ENCODE assay signal across 24 cellular contexts in genomic region chr17:82255573-82255972, GRCh38. TPM values are rescaled to one million over a fixed set of nuclear protein-coding genes. Genes with fewer than 3 reads are reported as not detected.
DNase-seq lines count a peak whose midpoint lies in the region; ATAC-seq, FAIRE-seq and TF ChIP-seq lines count a peak whose summit lies in the region.
"Had no signal": no experiment of that assay in that cellular context is flagged by ENCODE, and none has a peak within 500 bp of the region (broad histone marks: within the 10 kb centered on the region; RNA-seq: fewer than 3 reads in every experiment).

No MANE protein-coding gene starts in this region.

- FAIRE-seq in HTR-8/SVneo (lab: Jason Lieb, UNC): no peak

- H4K20me1 ChIP-seq in GM23338 (replicated peaks; ENCODE audit: insufficient read depth): peaks cover 55% of the 10 kb centered on the region

- WGBS in neuronal stem cell (ENCODE audit: extremely low coverage in 2 of 2, insufficient read length in 2 of 2, insufficient replicate concordance in 1 of 2), 2 donors: no CpG with 5 or more reads among the region's 12 CpGs

- peak overlapping the region; percentile 5 for H3K27ac Mint-ChIP-seq in activated CD4-positive, alpha-beta memory T cell treated with anti-CD3 and anti-CD28 coated beads for 36 hours
- H3K27ac Mint-ChIP-seq in activated CD4-positive, alpha-beta memory T cell treated with anti-CD3 and anti-CD28 coated beads, Interleukin-2, amount 10 ng/mL, durations not matched to agents 7 days and 5 days: no peak overlapping the region
- H3K27ac Mint-ChIP-seq in GM23338 (0 out of 2 replicates have a peak overlapping the region, but pooled peaks have one; percentile 28), chondrocyte (ENCODE audit: unreplicated experiment) (peak overlapping the region; percentile 42)
- H3K27ac Mint-ChIP-seq: neural progenitor cell; stimulated activated naive B cell treated with anti-CD40 and anti-IgM and Interleukin-4, amounts not matched to agents 10 μg/mL and 1 μg/mL and 100 μg/mL, for 72 hours had no signal

- no peak overlapping the region for H2BK120ac ChIP-seq in neuronal stem cell (ENCODE audit: low read depth, low read length)

- no peak overlapping the region for H2BK5ac ChIP-seq in neuronal stem cell (ENCODE audit: low read length)

- H3K9me3 ChIP-seq in neuronal stem cell (replicated peaks in 1 of 2; ENCODE audit: control insufficient read depth in 2 of 2, insufficient read depth in 1 of 2, low read depth in 1 of 2, low read length in 2 of 2): peaks cover 0 to 5% of the 10 kb centered on the region in 2 donors
- H3K9me3 ChIP-seq: Caco-2, thyroid gland had no signal

- H3F3A ChIP-seq in GM23338 (replicated peaks; ENCODE audit: low read depth): peaks cover 17% of the 10 kb centered on the region

- H3K79me2 ChIP-seq in GM23338 (replicated peaks; ENCODE audit: insufficient read depth): peaks cover 68% of the 10 kb centered on the region

- peaks cover 13% of the 10 kb centered on the region for H3K79me1 ChIP-seq in neuronal stem cell (ENCODE audit: low read depth, low read length)

- H3K27ac ChIP-seq in GM23338 (ENCODE audit: low read depth) (no peak overlapping the region), neuronal stem cell (replicated peaks; ENCODE audit: low read length) (no peak overlapping the region)
- H3K27ac ChIP-seq: foreskin keratinocyte, neural progenitor cell, SJSA1, skin epidermis, thyroid gland had no signal

- no peaks in the 10 kb centered on the region for H3K27me3 Mint-ChIP-seq in activated CD4-positive, alpha-beta memory T cell treated with anti-CD3 and anti-CD28 coated beads for 36 hours
- H3K27me3 Mint-ChIP-seq in activated CD4-positive, alpha-beta memory T cell treated with anti-CD3 and anti-CD28 coated beads, Interleukin-2, amount 10 ng/mL, durations not matched to agents 7 days and 5 days: no peaks in the 10 kb centered on the region
- H3K27me3 Mint-ChIP-seq in GM23338 (ENCODE audit: insufficient read depth, low read depth, poor library complexity): peaks cover 10% of the 10 kb centered on the region
- no peaks in the 10 kb centered on the region for H3K27me3 Mint-ChIP-seq in chondrocyte (ENCODE audit: low read depth)
- H3K27me3 Mint-ChIP-seq: stimulated activated naive B cell treated with anti-CD40 and anti-IgM and Interleukin-4, amounts not matched to agents 10 μg/mL and 1 μg/mL and 100 μg/mL, for 72 hours had no signal

- no peaks in the 10 kb centered on the region for H3K9me3 Mint-ChIP-seq in activated CD4-positive, alpha-beta memory T cell treated with anti-CD3 and anti-CD28 coated beads for 36 hours
- no peaks in the 10 kb centered on the region for H3K9me3 Mint-ChIP-seq in activated CD4-positive, alpha-beta memory T cell treated with anti-CD3 and anti-CD28 coated beads, Interleukin-2, amount 10 ng/mL, durations not matched to agents 7 days and 5 days
- H3K9me3 Mint-ChIP-seq in GM23338 (peaks cover 7% of the 10 kb centered on the region; the same call in 2 of the 3 replicates), chondrocyte (ENCODE audit: low read depth) (no peaks in the 10 kb centered on the region)
- H3K9me3 Mint-ChIP-seq: stimulated activated naive B cell treated with anti-CD40 and anti-IgM and Interleukin-4, amounts not matched to agents 10 μg/mL and 1 μg/mL and 100 μg/mL, for 72 hours had no signal

- H2BK12ac ChIP-seq in neuronal stem cell (ENCODE audit: low read length): no peak overlapping the region

- H3K4me3 ChIP-seq in GM23338: no peak overlapping the region
- H3K4me3 ChIP-seq in neuronal stem cell (ENCODE audit: low read length in 2 of 2): peak overlapping the region in 1 of 2 donors; percentile 19
- H3K4me3 ChIP-seq: neural progenitor cell, SJSA1, skin epidermis, thyroid gland had no signal

- H3K9ac ChIP-seq in neuronal stem cell (ENCODE audit: low read depth, low read length, poor library complexity): no peak overlapping the region
- H3K9ac ChIP-seq: neural progenitor cell had no signal

- no peak for DNase-seq in activated CD4-positive, alpha-beta memory T cell treated with anti-CD3 and anti-CD28 coated beads for 36 hours
- DNase-seq in activated CD4-positive, alpha-beta memory T cell treated with anti-CD3 and anti-CD28 coated beads, Interleukin-2, amount 10 ng/mL, durations not matched to agents 7 days and 5 days: no peak
- no peak for DNase-seq in GM23338 (ENCODE audit: low spot score)
- no peak for DNase-seq in chondrocyte (ENCODE audit: low spot score)
- no peak for DNase-seq in neuronal stem cell (ENCODE audit: low spot score)
- DNase-seq in HUDEP-2 (lab: John Stamatoyannopoulos, UW; ENCODE audit: unreplicated experiment in 76 of 76): no peak
- DNase-seq in dermis blood vessel endothelial cell: no peak
- DNase-seq in HTR-8/SVneo (ENCODE audit: insufficient read length, low spot score): no peak
- DNase-seq: aorta; Caco-2; DND-41; foreskin keratinocyte; midbrain; NCI-H1105 treated with DMSO at 0.1 percent for 48 hours; NCI-H510A treated with DMSO at 0.1 percent for 48 hours; NK-92 treated with Interleukin-12 subunit alpha and Interleukin-12 subunit beta, amount 100 ng/mL, for 24 hours; stimulated activated CD4-positive, alpha-beta T cell treated with anti-CD3 and anti-CD28 coated beads, Interleukin-2, amount 100 ng/mL, for 24 hours; stimulated activated naive B cell treated with anti-CD40 and anti-IgM and Interleukin-4, amounts not matched to agents 10 μg/mL and 1 μg/mL and 100 μg/mL, for 72 hours; thyroid gland had no signal

- no peak overlapping the region for H4K8ac ChIP-seq in neuronal stem cell (ENCODE audit: low read depth, low read length)

- H3K27me3 ChIP-seq in GM23338 (ENCODE audit: insufficient read depth): no peaks in the 10 kb centered on the region
- H3K27me3 ChIP-seq in neuronal stem cell (ENCODE audit: control insufficient read depth in 3 of 3, insufficient read depth in 3 of 3, low read depth in 1 of 3, low read length in 3 of 3): no peaks in the 10 kb centered on the region
- H3K27me3 ChIP-seq: foreskin keratinocyte, neural progenitor cell, SJSA1, thyroid gland had no signal

- ATAC-seq in GM23338: no peak
- ATAC-seq: foreskin keratinocyte; left lobe of liver; Panc1; stimulated activated naive B cell treated with anti-CD40 and anti-IgM and Interleukin-4, amounts not matched to agents 10 μg/mL and 1 μg/mL and 100 μg/mL, for 72 hours had no signal

- H3K9me2 ChIP-seq in GM23338 (ENCODE audit: insufficient read depth): no peaks in the 10 kb centered on the region

- H3K18ac ChIP-seq in neuronal stem cell (ENCODE audit: low read length): no peak overlapping the region

- no peak overlapping the region for H3K4me3 Mint-ChIP-seq in activated CD4-positive, alpha-beta memory T cell treated with anti-CD3 and anti-CD28 coated beads for 36 hours
- H3K4me3 Mint-ChIP-seq in activated CD4-positive, alpha-beta memory T cell treated with anti-CD3 and anti-CD28 coated beads, Interleukin-2, amount 10 ng/mL, durations not matched to agents 7 days and 5 days: no peak overlapping the region
- H3K4me3 Mint-ChIP-seq in GM23338: no peak overlapping the region
- no peak overlapping the region for H3K4me3 Mint-ChIP-seq in chondrocyte (ENCODE audit: unreplicated experiment)
- H3K4me3 Mint-ChIP-seq: neural progenitor cell; stimulated activated naive B cell treated with anti-CD40 and anti-IgM and Interleukin-4, amounts not matched to agents 10 μg/mL and 1 μg/mL and 100 μg/mL, for 72 hours had no signal

- no peak overlapping the region for H4K91ac ChIP-seq in neuronal stem cell (ENCODE audit: low read depth, low read length, poor library complexity)

- H2AK5ac ChIP-seq in neuronal stem cell (ENCODE audit: low read depth, low read length): no peak overlapping the region

- no peak overlapping the region for H2BK15ac ChIP-seq in neuronal stem cell (ENCODE audit: low read length)

- peaks cover 68% of the 10 kb centered on the region for H3K36me3 Mint-ChIP-seq in activated CD4-positive, alpha-beta memory T cell treated with anti-CD3 and anti-CD28 coated beads for 36 hours
- peaks cover 80% of the 10 kb centered on the region for H3K36me3 Mint-ChIP-seq in activated CD4-positive, alpha-beta memory T cell treated with anti-CD3 and anti-CD28 coated beads, Interleukin-2, amount 10 ng/mL, durations not matched to agents 7 days and 5 days (ENCODE audit: low read depth)
- H3K36me3 Mint-ChIP-seq in GM23338 (ENCODE audit: low read depth) (peaks cover 83% of the 10 kb centered on the region), chondrocyte (ENCODE audit: low read depth) (peaks cover 50% of the 10 kb centered on the region)

- no peak overlapping the region for H3K23ac ChIP-seq in neuronal stem cell (ENCODE audit: low read depth, low read length, poor library complexity)

- no peak for TF ChIP-seq CTCF in GM23338 (conservative IDR thresholded peaks at IDR 0.05; ENCODE audit: low read depth in 2 of 2)
- TF ChIP-seq CTCF in chondrocyte (IDR thresholded peaks at IDR 0.05): no peak

- peaks cover 20% of the 10 kb centered on the region for H3K4me1 Mint-ChIP-seq in activated CD4-positive, alpha-beta memory T cell treated with anti-CD3 and anti-CD28 coated beads for 36 hours (ENCODE audit: low read depth)
- peaks cover 4% of the 10 kb centered on the region for H3K4me1 Mint-ChIP-seq in activated CD4-positive, alpha-beta memory T cell treated with anti-CD3 and anti-CD28 coated beads, Interleukin-2, amount 10 ng/mL, durations not matched to agents 7 days and 5 days
- H3K4me1 Mint-ChIP-seq in GM23338: no peaks in the 10 kb centered on the region
- peaks cover 3% of the 10 kb centered on the region for H3K4me1 Mint-ChIP-seq in chondrocyte (ENCODE audit: low read depth)
- H3K4me1 Mint-ChIP-seq: neural progenitor cell had no signal

- H3K4me2 ChIP-seq in GM23338: no peak overlapping the region
- H3K4me2 ChIP-seq in neuronal stem cell (ENCODE audit: insufficient read depth, low read length, poor library complexity, severe bottlenecking): no peak overlapping the region
- H3K4me2 ChIP-seq: neural progenitor cell had no signal

- intact Hi-C loops in activated CD4-positive, alpha-beta memory T cell treated with anti-CD3 and anti-CD28 coated beads for 36 hours (cut with micrococcal nuclease): no loop called here

- H3K4ac ChIP-seq in neuronal stem cell (ENCODE audit: low read length): no peak overlapping the region

- H3K36me3 ChIP-seq in GM23338 (ENCODE audit: insufficient read depth) (peaks cover 53% of the 10 kb centered on the region), neuronal stem cell (replicated peaks in 1 of 2; ENCODE audit: control insufficient read depth in 2 of 2, insufficient read depth in 2 of 2, low read length in 2 of 2) (peaks cover 66 to 87% of the 10 kb centered on the region in 2 donors)

- peak overlapping the region; percentile 25 for H3K14ac ChIP-seq in neuronal stem cell (ENCODE audit: low read length)

- H2AFZ ChIP-seq in GM23338: no peak overlapping the region
- H2AFZ ChIP-seq in neuronal stem cell (ENCODE audit: low read length): no peak overlapping the region
- H2AFZ ChIP-seq: neural progenitor cell had no signal

- H3K4me1 ChIP-seq in GM23338 (ENCODE audit: insufficient read depth) (no peaks in the 10 kb centered on the region), neuronal stem cell (ENCODE audit: control insufficient read depth in 2 of 2, insufficient read depth in 1 of 2, low read depth in 1 of 2, low read length in 2 of 2) (no peaks in the 10 kb centered on the region)
- H3K4me1 ChIP-seq: Caco-2, foreskin keratinocyte, neural progenitor cell, SJSA1, thyroid gland had no signal

- CTCF ChIA-PET in activated CD4-positive, alpha-beta memory T cell treated with anti-CD3 and anti-CD28 coated beads for 36 hours (lab: Charles Lee): no interaction called here
- CTCF ChIA-PET in activated CD4-positive, alpha-beta memory T cell treated with anti-CD3 and anti-CD28 coated beads, Interleukin-2, amount 10 ng/mL, durations not matched to agents 7 days and 5 days (lab: Charles Lee): no interaction called here

- POLR2A ChIA-PET in activated CD4-positive, alpha-beta memory T cell treated with anti-CD3 and anti-CD28 coated beads for 36 hours (lab: Charles Lee): interaction anchor here (0.5 to 1.0 kb wide), 4 partner anchors 18 to 632 kb away, joined by 3 to 5 read pairs (median 3); partner anchors contain the start of gene CSNK1D
- POLR2A ChIA-PET in activated CD4-positive, alpha-beta memory T cell treated with anti-CD3 and anti-CD28 coated beads, Interleukin-2, amount 10 ng/mL, durations not matched to agents 7 days and 5 days (lab: Charles Lee): interaction anchor here (0.7 kb wide), 1 partner anchor 18 kb away, joined by 3 read pairs; the partner anchor contains the start of gene CSNK1D

RNA-seq across cellular contexts. Expression of gene CSNK1D, which starts 17.9 kb away (rescaled TPM):
- total RNA-seq in activated CD4-positive, alpha-beta memory T cell treated with anti-CD3 and anti-CD28 coated beads for 36 hours: 100 to 1,000 TPM; 110 to 111 TPM
- total RNA-seq in activated CD4-positive, alpha-beta memory T cell treated with anti-CD3 and anti-CD28 coated beads, Interleukin-2, amount 10 ng/mL, durations not matched to agents 7 days and 5 days: 100 to 1,000 TPM; 116 TPM
- 48.4 and 66.4 TPM in 2 replicates for total RNA-seq in GM23338 (2014; rRNA removed; shearing (Covaris generic))
- 43.5 and 55.3 TPM in 2 replicates for polyA plus RNA-seq in GM23338 (2016; fragmentation: Nextera tagmentation; extraction: Ambion mirVana)
- total RNA-seq in chondrocyte (93.0 to 94.5 TPM (median 93.9 TPM) in 3 replicates), dermis blood vessel endothelial cell (39.3 and 69.2 TPM in 2 replicates)
- 70.3 TPM for polyA plus RNA-seq in neuronal stem cell (2013, experiment 1 of 2)
- 72.1 TPM for polyA plus RNA-seq in neuronal stem cell (2013, experiment 2 of 2)

RNA-seq across cellular contexts. Expression of gene SLC16A3, which starts 26.7 kb away (rescaled TPM):
- total RNA-seq in activated CD4-positive, alpha-beta memory T cell treated with anti-CD3 and anti-CD28 coated beads for 36 hours: 10 to 100 TPM; 97.4 to 99.7 TPM
- 100 to 1,000 TPM; 206 to 210 TPM for total RNA-seq in activated CD4-positive, alpha-beta memory T cell treated with anti-CD3 and anti-CD28 coated beads, Interleukin-2, amount 10 ng/mL, durations not matched to agents 7 days and 5 days
- 10.6 and 14.4 TPM in 2 replicates for total RNA-seq in GM23338 (2014; rRNA removed; shearing (Covaris generic))
- polyA plus RNA-seq in GM23338 (2016; fragmentation: Nextera tagmentation; extraction: Ambion mirVana): 2.9 and 3.5 TPM in 2 replicates
- 53.3 to 206 TPM (median 189 TPM) in 3 replicates for total RNA-seq in chondrocyte
- polyA plus RNA-seq in neuronal stem cell (2013, experiment 1 of 2): 3.5 TPM
- 3.2 TPM for polyA plus RNA-seq in neuronal stem cell (2013, experiment 2 of 2)
- 99.4 and 121 TPM in 2 replicates for total RNA-seq in dermis blood vessel endothelial cell

RNA-seq across cellular contexts. Expression of gene CCDC57, which starts 42.9 kb away (rescaled TPM):
- total RNA-seq in activated CD4-positive, alpha-beta memory T cell treated with anti-CD3 and anti-CD28 coated beads for 36 hours: 10 to 100 TPM; 49.6 to 51.7 TPM
- total RNA-seq in activated CD4-positive, alpha-beta memory T cell treated with anti-CD3 and anti-CD28 coated beads, Interleukin-2, amount 10 ng/mL, durations not matched to agents 7 days and 5 days: 10 to 100 TPM; 49.8 to 54.9 TPM
- total RNA-seq in GM23338 (2014; rRNA removed; shearing (Covaris generic)): 6.7 and 16.3 TPM in 2 replicates
- polyA plus RNA-seq in GM23338 (2016; fragmentation: Nextera tagmentation; extraction: Ambion mirVana): 6.4 and 7.0 TPM in 2 replicates
- 23.5 to 39.8 TPM (median 24.1 TPM) in 3 replicates for total RNA-seq in chondrocyte
- 26.0 TPM for polyA plus RNA-seq in neuronal stem cell (2013, experiment 1 of 2)
- 24.0 TPM for polyA plus RNA-seq in neuronal stem cell (2013, experiment 2 of 2)
- 5.4 and 9.4 TPM in 2 replicates for total RNA-seq in dermis blood vessel endothelial cell
